Comparison of ENCODE assay signal across 9 cellular contexts in genomic region chr4:184762100-184762499, GRCh38. TPM values are rescaled to one million over a fixed set of nuclear protein-coding genes. Genes with fewer than 3 reads are reported as not detected.
DNase-seq lines count a peak whose midpoint lies in the region; ATAC-seq and TF ChIP-seq lines count a peak whose summit lies in the region.
"Had no signal": no experiment of that assay in that cellular context is flagged by ENCODE, and none has a peak within 500 bp of the region (broad histone marks: within the 10 kb centered on the region; RNA-seq: fewer than 3 reads in every experiment).

No MANE protein-coding gene starts in this region.

- H3K4me3 ChIP-seq in vagina (no peak overlapping the region), adrenal gland (no peak overlapping the region)

- no peaks in the 10 kb centered on the region for H3K9me3 Mint-ChIP-seq in activated naive CD4-positive, alpha-beta T cell treated with anti-CD3 and anti-CD28 coated beads, Interleukin-2, amount 10 ng/mL, durations not matched to agents 7 days and 5 days

- TF ChIP-seq POLR2A in vagina (IDR thresholded peaks at IDR 0.05) (no peak), adrenal gland (IDR thresholded peaks at IDR 0.05) (no peak)

- peak; percentile 7 for DNase-seq in activated gamma-delta T cell treated with anti-CD3 and anti-CD28 coated beads, Interleukin-2, amount 50 U/mL, for 16 hours (ENCODE audit: low read depth)
- no peak for DNase-seq in activated gamma-delta T cell treated with Interleukin-2 at 50 U/mL for 16 hours
- peak; percentile 71 for DNase-seq in activated naive CD4-positive, alpha-beta T cell treated with anti-CD3 and anti-CD28 coated beads, Interleukin-2, amount 10 ng/mL, durations not matched to agents 7 days and 5 days
- DNase-seq in vagina (ENCODE audit: extremely low spot score in 2 of 2) = no peak
- no peak for DNase-seq in adrenal gland
- DNase-seq in globus pallidus (ENCODE audit: low spot score) = no peak
- DNase-seq in NCI-H446 (lab: John Stamatoyannopoulos, UW) = no peak
- DNase-seq: activated gamma-delta T cell had no signal

- intact Hi-C loops in vagina (cut with DNase I) (no loop called here), adrenal gland (cut with DNase I) (no loop called here)

- 79 to 86% (median 82%) methylated on average over 5 of the region's 5 CpGs for WGBS in adrenal gland, 4 donors

- CTCF ChIA-PET in activated naive CD4-positive, alpha-beta T cell treated with anti-CD3 and anti-CD28 coated beads, Interleukin-2, amount 10 ng/mL, durations not matched to agents 7 days and 5 days (lab: Charles Lee) = interaction anchor here (1.3 to 3.2 kb wide), 2 partner anchors 16 to 58 kb away, joined by 3 to 16 read pairs; no protein-coding TSS in a partner anchor

- no peak for TF ChIP-seq CTCF in vagina (IDR thresholded peaks at IDR 0.05)
- TF ChIP-seq CTCF in adrenal gland (IDR thresholded peaks at IDR 0.05) = no peak

- peak; percentile 88 for ATAC-seq in HG03460 (IDR thresholded peaks at IDR 0.05; ENCODE audit: unreplicated experiment)

- H3K36me3 Mint-ChIP-seq in activated naive CD4-positive, alpha-beta T cell treated with anti-CD3 and anti-CD28 coated beads, Interleukin-2, amount 10 ng/mL, durations not matched to agents 7 days and 5 days = peaks cover 47% of the 10 kb centered on the region

- peak overlapping the region; percentile 81 for H3K27ac ChIP-seq in vagina
- no peak overlapping the region for H3K27ac ChIP-seq in adrenal gland

- no peaks in the 10 kb centered on the region for H3K27me3 Mint-ChIP-seq in activated naive CD4-positive, alpha-beta T cell treated with anti-CD3 and anti-CD28 coated beads, Interleukin-2, amount 10 ng/mL, durations not matched to agents 7 days and 5 days

- no peaks in the 10 kb centered on the region for H3K27me3 ChIP-seq in vagina
- no peaks in the 10 kb centered on the region for H3K27me3 ChIP-seq in adrenal gland

- H3K9me3 ChIP-seq in vagina (no peaks in the 10 kb centered on the region), adrenal gland (replicated peaks in 1 of 3) (no peaks in the 10 kb centered on the region)

- H3K36me3 ChIP-seq in vagina (peaks cover 0 to 61% of the 10 kb centered on the region in 2 donors), adrenal gland (replicated peaks in 1 of 2) (peaks cover 0 to 42% of the 10 kb centered on the region in 2 donors)

- H3K4me1 ChIP-seq in vagina = peaks cover 11% of the 10 kb centered on the region
- no peaks in the 10 kb centered on the region for H3K4me1 ChIP-seq in adrenal gland (replicated peaks in 1 of 2)

- H3K27ac Mint-ChIP-seq in activated naive CD4-positive, alpha-beta T cell treated with anti-CD3 and anti-CD28 coated beads, Interleukin-2, amount 10 ng/mL, durations not matched to agents 7 days and 5 days = peak overlapping the region; percentile 98

- peak overlapping the region; percentile 45 for H3K4me3 Mint-ChIP-seq in activated naive CD4-positive, alpha-beta T cell treated with anti-CD3 and anti-CD28 coated beads, Interleukin-2, amount 10 ng/mL, durations not matched to agents 7 days and 5 days

- H3K4me1 Mint-ChIP-seq in activated naive CD4-positive, alpha-beta T cell treated with anti-CD3 and anti-CD28 coated beads, Interleukin-2, amount 10 ng/mL, durations not matched to agents 7 days and 5 days = peaks cover 34% of the 10 kb centered on the region

RNA-seq across cellular contexts. Expression of gene CENPU, which starts 28.2 kb away (rescaled TPM):
- total RNA-seq in vagina (5.2 TPM), adrenal gland (1 to 10 TPM in 7 of 8 donors, under 1 TPM in 1; 0.97 to 4.1 (median 1.9) TPM)
- 1 to 10 TPM; 2.7 to 5.2 (median 4.1) TPM for polyA plus RNA-seq in adrenal gland

Comparison
In these comparisons a context has a peak if more than half of its experiments do, and no peak if none do; other contexts are left out.
1. DNase-seq: peak in activated gamma-delta T cell treated with anti-CD3 and anti-CD28 coated beads, Interleukin-2, amount 50 U/mL, for 16 hours (single experiment) and activated naive CD4-positive, alpha-beta T cell treated with anti-CD3 and anti-CD28 coated beads, Interleukin-2, amount 10 ng/mL, durations not matched to agents 7 days and 5 days (single experiment); none in activated gamma-delta T cell treated with Interleukin-2 at 50 U/mL for 16 hours (single experiment), vagina (0 of 2), adrenal gland (0 of 7), globus pallidus (single experiment) and NCI-H446 (0 of 2).